In the genomic region with DNA sequence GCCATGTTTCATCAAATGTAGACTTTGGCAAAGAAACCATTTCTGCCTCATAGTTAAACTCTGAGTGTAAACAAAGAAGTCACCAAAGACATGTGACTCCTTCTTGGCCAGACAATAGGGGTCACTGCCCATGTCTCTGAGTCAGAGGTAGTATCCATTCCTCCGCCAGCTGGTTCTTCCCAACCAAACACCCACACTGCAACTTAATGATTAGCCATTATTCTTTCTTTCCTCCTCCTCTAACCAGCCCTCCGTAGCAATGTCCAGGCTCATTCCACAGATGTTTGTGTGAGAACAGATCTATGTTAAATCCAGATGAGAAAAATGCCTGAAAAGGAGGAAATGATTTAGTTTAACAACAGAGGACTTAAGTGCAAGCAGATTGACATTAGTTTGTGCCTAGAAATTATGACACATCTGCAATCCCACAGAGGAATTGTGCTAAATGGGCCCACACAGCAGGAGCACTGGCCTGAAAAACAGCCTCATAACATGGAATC, we compare ENCODE assay signal across 11 cellular contexts.
DNase-seq lines count a peak whose midpoint lies in the region; ATAC-seq and TF ChIP-seq lines count a peak whose summit lies in the region.
"Had no signal": no experiment of that assay in that cellular context is flagged by ENCODE, and none has a peak within 500 bp of the region (broad histone marks: within the 10 kb centered on the region; RNA-seq: fewer than 3 reads in every experiment).

No MANE protein-coding gene starts in this region.

- peaks cover 17% of the 10 kb centered on the region for H3K4me1 ChIP-seq in Caco-2

- H3K9me3 Mint-ChIP-seq in Caco-2 (ENCODE audit: unreplicated experiment), result no peaks in the 10 kb centered on the region

- no peaks in the 10 kb centered on the region for H3K27me3 Mint-ChIP-seq in Caco-2 (ENCODE audit: insufficient read depth, unreplicated experiment)

- TF ChIP-seq CTCF in Caco-2 (IDR thresholded peaks at IDR 0.05; ENCODE audit: insufficient read depth in 1 of 2, low read depth in 1 of 2, low read length in 1 of 2, severe bottlenecking in 1 of 2, unreplicated experiment in 1 of 2) (no peak), RWPE1 (conservative IDR thresholded peaks at IDR 0.05; ENCODE audit: low read depth) (no peak), fibroblast of the aortic adventitia (IDR thresholded peaks at IDR 0.05; ENCODE audit: insufficient read depth, low read length) (no peak), omental fat pad (IDR thresholded peaks at IDR 0.05) (no peak)

- ATAC-seq in omental fat pad (ENCODE audit: low FRiP score) (peak; percentile 89), HG02870 (IDR thresholded peaks at IDR 0.05; ENCODE audit: unreplicated experiment) (no peak), HG03280 (IDR thresholded peaks at IDR 0.05; ENCODE audit: unreplicated experiment) (no peak)

- H3K27me3 ChIP-seq in Caco-2 (replicated peaks; ENCODE audit: control insufficient read depth, insufficient read depth, low read length), result no peaks in the 10 kb centered on the region

- no peaks in the 10 kb centered on the region for H3K9me3 ChIP-seq in Caco-2

- DNase-seq in Caco-2 (peak; percentile 32 to 46), RWPE1 (ENCODE audit: low spot score) (peak; percentile 37), fibroblast of the aortic adventitia (ENCODE audit: low read depth) (peak; percentile 99), omental fat pad (ENCODE audit: low spot score) (no peak), occipital lobe (lab: John Stamatoyannopoulos, UW) (no peak), NOMO-1 (lab: John Stamatoyannopoulos, UW; ENCODE audit: unreplicated experiment in 2 of 2) (no peak)
- DNase-seq: COR-L47, OCI-M1, small intestine had no signal

- H3K27ac Mint-ChIP-seq in Caco-2 (ENCODE audit: unreplicated experiment), result no peak overlapping the region

- BruUV-seq in Caco-2 (replicated peaks; lab: Mats Ljungman, UMichigan), result no TSS peak

- no peaks in the 10 kb centered on the region for H3K36me3 Mint-ChIP-seq in Caco-2 (ENCODE audit: insufficient read depth, unreplicated experiment)

- H3K27ac ChIP-seq in RWPE1, result no peak overlapping the region

- H3K4me1 Mint-ChIP-seq in Caco-2 (ENCODE audit: low read depth, unreplicated experiment), result no peaks in the 10 kb centered on the region

- intact Hi-C loops in Caco-2 (cut with micrococcal nuclease; ENCODE audit: unreplicated experiment), result loop anchor here (1.0 kb wide), 1 partner anchor 232 kb away; no protein-coding TSS in a partner anchor

- POLR2A ChIA-PET in Caco-2 (lab: Charles Lee), result no interaction called here
- POLR2A ChIA-PET in RWPE1 (lab: Yijun Ruan, JAX; ENCODE audit: low non-redundant PET), result no interaction called here

- CTCF ChIA-PET in Caco-2 (lab: Charles Lee) (no interaction called here), RWPE1 (lab: Yijun Ruan, JAX) (no interaction called here)

- no peaks in the 10 kb centered on the region for H3K36me3 ChIP-seq in Caco-2 (ENCODE audit: control insufficient read depth, insufficient read depth, low read length)

- no peak overlapping the region for H3K4me3 ChIP-seq in Caco-2 (ENCODE audit: low read depth, low read length)
- H3K4me3 ChIP-seq in fibroblast of the aortic adventitia (ENCODE audit: low read depth, low read length), result no peak overlapping the region

- no peak overlapping the region for H3K4me3 Mint-ChIP-seq in Caco-2 (ENCODE audit: unreplicated experiment)

Comparison
In these comparisons a context has a peak if more than half of its experiments do, and no peak if none do; other contexts are left out.
1. DNase-seq: peak in Caco-2 (2 of 2), RWPE1 (single experiment) and fibroblast of the aortic adventitia (single experiment); none in omental fat pad (single experiment), occipital lobe (single experiment) and NOMO-1 (0 of 2).